ENCODE assay signal across 16 cellular contexts in genomic region chr7:73974101-73974947, GRCh38. TPM values are rescaled to one million over a fixed set of nuclear protein-coding genes. Genes with fewer than 3 reads are reported as not detected.
"Had no signal": no experiment of that assay in that cellular context is flagged by ENCODE, and none has a peak within 500 bp of the region (broad histone marks: within the 10 kb centered on the region; RNA-seq: fewer than 3 reads in every experiment).

No MANE protein-coding gene starts in this region.

- H3K36me3 Mint-ChIP-seq: stimulated activated effector memory CD8-positive, alpha-beta T cell treated with anti-CD3 and anti-CD28 coated beads, Interleukin-12 subunit alpha, Interleukin-12 subunit beta, amount 100 ng/mL, for 72 hours had no signal

- H3K4me1 ChIP-seq: adrenal gland had no signal

- H3K9me3 Mint-ChIP-seq: activated T-cell treated with anti-CD3 and anti-CD28 coated beads, Interleukin-2, amount 50 U/mL, for 72 hours; effector memory CD8-positive, alpha-beta T cell; stimulated activated effector memory CD8-positive, alpha-beta T cell treated with anti-CD3 and anti-CD28 coated beads, Interleukin-12 subunit alpha, Interleukin-12 subunit beta, amount 100 ng/mL, for 72 hours had no signal

- H3K36me3 ChIP-seq: adrenal gland, gastroesophageal sphincter, transverse colon had no signal

- H3K9me3 ChIP-seq: adrenal gland, gastroesophageal sphincter, transverse colon had no signal

- H3K27ac Mint-ChIP-seq: activated T-cell treated with anti-CD3 and anti-CD28 coated beads, Interleukin-2, amount 50 U/mL, for 72 hours; stimulated activated effector memory CD8-positive, alpha-beta T cell treated with anti-CD3 and anti-CD28 coated beads, Interleukin-12 subunit alpha, Interleukin-12 subunit beta, amount 100 ng/mL, for 72 hours had no signal

- H3K27me3 ChIP-seq: adrenal gland, gastroesophageal sphincter, transverse colon had no signal

- ATAC-seq: activated CD4-positive, CD25-positive, alpha-beta regulatory T cell treated with anti-CD3 and anti-CD28 coated beads, Interleukin-2, amount 50 U/mL, for 24 hours; activated T-cell treated with anti-CD3 and anti-CD28 coated beads, Interleukin-2, amount 50 U/mL, for 72 hours; effector memory CD8-positive, alpha-beta T cell; gastroesophageal sphincter; stimulated activated effector memory CD8-positive, alpha-beta T cell treated with anti-CD3 and anti-CD28 coated beads, Interleukin-12 subunit alpha, Interleukin-12 subunit beta, amount 100 ng/mL, for 72 hours had no signal

- H3K4me3 ChIP-seq: adrenal gland, gastroesophageal sphincter, transverse colon had no signal

- H3K27ac ChIP-seq: adrenal gland, transverse colon had no signal

- DNase-seq: activated CD4-positive, alpha-beta T cell treated with anti-CD3 and anti-CD28 coated beads, Interleukin-2, amount 50 U/mL, for 48 hours; activated naive CD4-positive, alpha-beta T cell treated with anti-CD3 and anti-CD28 coated beads, Interleukin-2, amount 50 U/mL, for 16 hours; activated T-cell treated with anti-CD3 and anti-CD28 coated beads, Interleukin-2, amount 50 U/mL, for 72 hours; adrenal gland; central memory CD4-positive, alpha-beta T cell; effector memory CD8-positive, alpha-beta T cell; midbrain; nucleus accumbens; SIG-M5; small intestine; transverse colon had no signal

- H3K4me3 Mint-ChIP-seq: activated T-cell treated with anti-CD3 and anti-CD28 coated beads, Interleukin-2, amount 50 U/mL, for 72 hours; effector memory CD8-positive, alpha-beta T cell; stimulated activated effector memory CD8-positive, alpha-beta T cell treated with anti-CD3 and anti-CD28 coated beads, Interleukin-12 subunit alpha, Interleukin-12 subunit beta, amount 100 ng/mL, for 72 hours had no signal

RNA-seq across cellular contexts. Expression of gene ELN, which starts 53.6 kb away (rescaled TPM):
- total RNA-seq: activated T-cell treated with anti-CD3 and anti-CD28 coated beads, Interleukin-2, amount 50 U/mL, for 72 hours; T-helper 2 cell treated with Interferon-gamma antibody and Interleukin-4, amounts not matched to agents 100 ng/mL and 5 ng/mL, for 36 hours had no signal
- polyA plus RNA-seq: keratinocyte had no signal
